Comparison of ENCODE assay signal across 9 cellular contexts in the genomic region with DNA sequence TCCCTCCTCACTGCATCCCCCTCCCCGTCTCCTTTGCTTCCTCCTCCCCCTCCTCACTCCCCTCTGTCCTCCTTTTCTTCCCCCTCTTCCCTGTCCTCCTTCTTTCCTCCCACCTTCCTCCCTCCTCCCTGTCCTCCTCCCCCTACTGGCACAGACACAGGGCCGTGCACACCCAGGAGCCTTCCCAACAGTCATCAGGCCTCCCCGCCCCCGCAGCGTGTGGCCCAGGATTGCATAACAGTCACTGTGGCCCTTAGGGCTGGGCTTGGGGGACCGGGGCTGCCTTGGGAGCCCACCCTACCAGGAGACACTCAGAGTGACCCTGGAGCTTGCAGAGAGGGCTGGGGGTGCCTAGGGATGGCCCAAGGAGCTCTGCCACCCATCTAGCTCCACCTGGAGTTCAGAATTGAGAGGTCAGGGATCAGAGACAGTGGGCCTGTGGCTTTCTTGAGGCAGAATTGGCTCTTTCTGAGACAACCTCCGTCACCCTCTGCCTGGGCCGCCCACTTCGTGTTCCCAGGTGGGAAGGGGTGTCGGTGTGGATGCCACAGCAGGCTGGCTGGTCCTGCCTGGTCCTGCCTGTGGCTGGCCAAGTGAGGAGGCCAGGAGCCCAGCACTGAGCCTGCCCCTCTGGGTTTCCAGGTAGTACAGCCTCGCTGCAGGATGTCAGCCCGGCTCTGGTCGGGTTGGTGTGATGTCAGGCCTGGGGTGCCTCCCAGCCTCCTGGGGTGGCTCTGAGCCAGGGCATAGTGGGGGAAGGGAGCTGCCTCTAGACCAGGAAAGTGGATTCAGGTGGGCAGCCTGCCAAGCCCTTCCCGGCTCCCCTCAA.
A peak's percentile ranks its signal among the peaks of the same experiment; 100 is the strongest.
DNase-seq lines count a peak whose midpoint lies in the region; ATAC-seq and TF ChIP-seq lines count a peak whose summit lies in the region.
"Had no signal": no experiment of that assay in that cellular context is flagged by ENCODE, and none has a peak within 500 bp of the region (broad histone marks: within the 10 kb centered on the region; RNA-seq: fewer than 3 reads in every experiment).

No MANE protein-coding gene starts in this region.

- no peaks in the 10 kb centered on the region for H3K9me2 ChIP-seq in DOHH2 (replicated peaks; ENCODE audit: control insufficient read depth, low read length)

- H3K36me3 Mint-ChIP-seq in memory B cell: peaks cover 10% of the 10 kb centered on the region

- H3K79me2 ChIP-seq in DOHH2 (ENCODE audit: control insufficient read depth, low read length): peaks cover 63% of the 10 kb centered on the region

- H3K4me2 ChIP-seq in DOHH2 (ENCODE audit: low read length): peak overlapping the region; percentile 96

- TF ChIP-seq CTCF in DOHH2 (IDR thresholded peaks at IDR 0.05; ENCODE audit: low read depth, low read length, poor library complexity, severe bottlenecking) (peak; percentile 53), WERI-Rb-1 (IDR thresholded peaks at IDR 0.05; ENCODE audit: low read depth, low read length) (0 out of 2 replicates have a peak, but pooled peaks have one; percentile 3)

- H3K4me1 Mint-ChIP-seq in memory B cell: peaks cover 17% of the 10 kb centered on the region

- DNase-seq in WERI-Rb-1 (no peak), memory B cell (ENCODE audit: low spot score in 2 of 2) (no peak), kidney tubule cell (ENCODE audit: low spot score) (no peak), activated T-cell treated with anti-CD3 and anti-CD28 coated beads for 4 hours (no peak), DMS53 treated with DMSO at 0.1 percent for 48 hours (lab: John Stamatoyannopoulos, UW; ENCODE audit: unreplicated experiment) (no peak)
- no peak for DNase-seq in activated CD4-positive, alpha-beta T cell treated with anti-CD3 and anti-CD28 coated beads, Interleukin-2, amount 50 U/mL, for 48 hours
- DNase-seq: DMS 273 treated with DMSO at 0.1 percent for 48 hours had no signal

- peaks cover 59% of the 10 kb centered on the region for H3K36me3 ChIP-seq in DOHH2 (ENCODE audit: control insufficient read depth, low read length)
- H3K36me3 ChIP-seq in WERI-Rb-1: no peaks in the 10 kb centered on the region

- H3K4me3 ChIP-seq in DOHH2 (ENCODE audit: low read length) (peak overlapping the region; percentile 97), WERI-Rb-1 (ENCODE audit: low read depth, low read length) (no peak overlapping the region)

- no peaks in the 10 kb centered on the region for H3K27me3 Mint-ChIP-seq in memory B cell

- peak; percentile 45 for ATAC-seq in HG02885 (IDR thresholded peaks at IDR 0.05; ENCODE audit: poor library complexity, unreplicated experiment)
- ATAC-seq in memory B cell (ENCODE audit: low read depth): peak; percentile 28

- no peaks in the 10 kb centered on the region for H3F3A ChIP-seq in DOHH2 (ENCODE audit: control insufficient read depth, insufficient read depth)

- H3K27ac Mint-ChIP-seq in memory B cell: no peak overlapping the region

- no peaks in the 10 kb centered on the region for H3K9me3 Mint-ChIP-seq in memory B cell

- H4K20me1 ChIP-seq in DOHH2 (ENCODE audit: control insufficient read depth, insufficient read depth, low read depth, low read length): no peaks in the 10 kb centered on the region

- no peaks in the 10 kb centered on the region for H3K27me3 ChIP-seq in DOHH2 (ENCODE audit: control insufficient read depth, low read length)
- H3K27me3 ChIP-seq in WERI-Rb-1 (ENCODE audit: insufficient read depth, low read depth, severe bottlenecking): no peaks in the 10 kb centered on the region

- H3K27ac ChIP-seq in DOHH2 (ENCODE audit: low read depth, low read length) (peak overlapping the region; percentile 78), WERI-Rb-1 (no peak overlapping the region)

- peak overlapping the region; percentile 98 for H3K4me3 Mint-ChIP-seq in memory B cell

- peaks cover 46% of the 10 kb centered on the region for H3K4me1 ChIP-seq in DOHH2 (ENCODE audit: control insufficient read depth, low read length)

- H3K9me3 ChIP-seq in DOHH2 (ENCODE audit: control insufficient read depth, insufficient read depth, low read length) (no peaks in the 10 kb centered on the region), WERI-Rb-1 (ENCODE audit: severe bottlenecking) (no peaks in the 10 kb centered on the region)
